In genomic region chrX:57453901-57454300, GRCh38 we compare ENCODE assay signal across 8 cellular contexts.
DNase-seq lines count a peak whose midpoint lies in the region; ATAC-seq, FAIRE-seq and TF ChIP-seq lines count a peak whose summit lies in the region.

No MANE protein-coding gene starts in this region.

- TF ChIP-seq POLR2A in GM12891 (IDR thresholded peaks at IDR 0.05; ENCODE audit: low read depth, low read length) (no peak), H1 (IDR thresholded peaks at IDR 0.05; ENCODE audit: control extremely low read depth in 1 of 2, low read depth in 2 of 2, low read length in 2 of 2) (no peak)

- TF ChIP-seq EP300 in H1 (IDR thresholded peaks at IDR 0.05; ENCODE audit: borderline replicate concordance in 1 of 2, low read depth in 2 of 2, low read length in 2 of 2): no peak

- no peaks in the 10 kb centered on the region for H3K23me2 ChIP-seq in H1 (ENCODE audit: low read depth, low read length)

- FAIRE-seq in GM12891 (lab: Jason Lieb, UNC) (peak; percentile 79), H1 (lab: Jason Lieb, UNC) (peak; percentile 89), small intestine (lab: Jason Lieb, UNC) (no peak)

- CTCF ChIA-PET in H1 (lab: Charles Lee; ENCODE audit: partially characterized antibody): interaction anchor here (0.6 to 2.1 kb wide), 10 partner anchors 10 to 314 kb away, joined by 3 to 9 read pairs (median 4); partner anchors contain the start of gene FAAH2

- H3K4me1 Mint-ChIP-seq in activated T-helper 2 cell treated with anti-CD3 and anti-CD28 coated beads, Interferon-gamma antibody, Interleukin-2, Interleukin-4, amounts not matched to agents 10 μg/mL and 5 μg/mL and 100 μg/mL, durations not matched to agents 14 hours and 24 hours and 36 hours (ENCODE audit: low read depth): peaks cover 3% of the 10 kb centered on the region

- H3K27ac ChIP-seq in H1 (ENCODE audit: low read depth, low read length) (no peak overlapping the region), small intestine (ENCODE audit: low read depth in 1 of 2, low read length in 1 of 2) (no peak overlapping the region)

- H3K9me3 ChIP-seq in H1 (ENCODE audit: insufficient read depth in 2 of 2, low read depth in 1 of 2, low read length in 1 of 2): no peaks in the 10 kb centered on the region
- no peaks in the 10 kb centered on the region for H3K9me3 ChIP-seq in small intestine (ENCODE audit: control insufficient read depth, low read depth)

- no peak overlapping the region for H3K27ac Mint-ChIP-seq in activated T-helper 2 cell treated with anti-CD3 and anti-CD28 coated beads, Interferon-gamma antibody, Interleukin-2, Interleukin-4, amounts not matched to agents 10 μg/mL and 5 μg/mL and 100 μg/mL, durations not matched to agents 14 hours and 24 hours and 36 hours

- 58% methylated on average over 4 of the region's 4 CpGs; no CpG with 5 or more reads in 1 of the 2 experiments for WGBS in H1 (ENCODE audit: extremely low coverage in 1 of 2, insufficient coverage in 1 of 2, insufficient read length in 1 of 2, insufficient replicate concordance in 2 of 2, low coverage in 1 of 2, low lambda C conversion rate in 2 of 2, missing lambda C conversion rate in 1 of 2), 2 experiments
- WGBS in small intestine, 3 donors: 41 to 57% (median 47%) methylated on average over 4 of the region's 4 CpGs

- H2AK5ac ChIP-seq in H1 (ENCODE audit: low read depth, low read length): no peak overlapping the region

- H3K36me3 ChIP-seq in H1 (ENCODE audit: control insufficient read depth in 2 of 4, insufficient read depth in 4 of 4, low read length in 3 of 4): no peaks in the 10 kb centered on the region
- H3K36me3 ChIP-seq in small intestine (ENCODE audit: control insufficient read depth in 2 of 2, insufficient read depth in 2 of 2, low read length in 2 of 2): no peaks in the 10 kb centered on the region

- POLR2A ChIA-PET in H1 (lab: Charles Lee; ENCODE audit: partially characterized antibody): no interaction called here

- H3K14ac ChIP-seq in H1 (ENCODE audit: insufficient read length): no peak overlapping the region

- H3K27me3 ChIP-seq in H1 (replicated peaks in 1 of 4; ENCODE audit: control insufficient read depth in 3 of 4, extremely low read depth in 1 of 4, insufficient read depth in 3 of 4, low read length in 3 of 4): no peaks in the 10 kb centered on the region
- H3K27me3 ChIP-seq in small intestine (ENCODE audit: control insufficient read depth in 2 of 2, insufficient read depth in 2 of 2, low read length in 2 of 2): no peaks in the 10 kb centered on the region

- no peak overlapping the region for H2AFZ ChIP-seq in H1 (ENCODE audit: low read length)

- ATAC-seq in HG02885 (IDR thresholded peaks at IDR 0.05; ENCODE audit: poor library complexity, unreplicated experiment): peak; percentile 95

- H2BK20ac ChIP-seq in H1 (ENCODE audit: low read length): no peak overlapping the region

- peak; percentile 59 to 68 for TF ChIP-seq RAD21 in H1 (IDR thresholded peaks at IDR 0.05 in 1 of 2, conservative IDR thresholded peaks at IDR 0.05 in 1 of 2; ENCODE audit: low read depth in 2 of 2, low read length in 2 of 2)

- no peaks in the 10 kb centered on the region for H3K9me3 Mint-ChIP-seq in activated T-helper 2 cell treated with anti-CD3 and anti-CD28 coated beads, Interferon-gamma antibody, Interleukin-2, Interleukin-4, amounts not matched to agents 10 μg/mL and 5 μg/mL and 100 μg/mL, durations not matched to agents 14 hours and 24 hours and 36 hours

- H3K27me3 Mint-ChIP-seq in activated T-helper 2 cell treated with anti-CD3 and anti-CD28 coated beads, Interferon-gamma antibody, Interleukin-2, Interleukin-4, amounts not matched to agents 10 μg/mL and 5 μg/mL and 100 μg/mL, durations not matched to agents 14 hours and 24 hours and 36 hours (ENCODE audit: low read depth): no peaks in the 10 kb centered on the region

- H3K4me3 ChIP-seq in AG10803 (ENCODE audit: low read length): no peak overlapping the region
- H3K4me3 ChIP-seq in H1 (ENCODE audit: extremely low read depth in 1 of 4, insufficient read depth in 2 of 4, low read depth in 3 of 4, low read length in 4 of 4): no peak overlapping the region
- no peak overlapping the region for H3K4me3 ChIP-seq in small intestine (ENCODE audit: low read depth in 1 of 2, low read length in 2 of 2)

- no peak overlapping the region for H3K9ac ChIP-seq in H1 (replicated peaks in 1 of 4; ENCODE audit: extremely low read depth in 1 of 4, low read depth in 3 of 4, low read length in 3 of 4)

- no peak overlapping the region for H3K56ac ChIP-seq in H1 (replicated peaks; ENCODE audit: insufficient read length, low read depth, low read length)

- no peak overlapping the region for H4K8ac ChIP-seq in H1 (ENCODE audit: extremely low read depth, insufficient read depth, low read length)

- DNase-seq in AG10803 (ENCODE audit: low read depth) (peak; percentile 24), GM12891 (ENCODE audit: insufficient read length, low spot score) (peak; percentile 3), RKO (ENCODE audit: low spot score) (peak; percentile 63), H1 (ENCODE audit: low read depth in 1 of 2, low spot score in 2 of 2) (peak in 1 of 2 experiments; percentile 0), small intestine (peak; percentile 0), A172 (ENCODE audit: low spot score) (no peak)
- no peak for DNase-seq in activated T-helper 2 cell treated with anti-CD3 and anti-CD28 coated beads, Interferon-gamma antibody, Interleukin-2, Interleukin-4, amounts not matched to agents 10 μg/mL and 5 μg/mL and 100 μg/mL, durations not matched to agents 14 hours and 24 hours and 36 hours (ENCODE audit: low spot score)

- no peaks in the 10 kb centered on the region for H3K4me1 ChIP-seq in H1 (replicated peaks in 1 of 4; ENCODE audit: control insufficient read depth in 3 of 4, insufficient read depth in 4 of 4, low read length in 3 of 4)
- H3K4me1 ChIP-seq in small intestine (ENCODE audit: control insufficient read depth in 2 of 2, insufficient read depth in 1 of 2, low read depth in 1 of 2, low read length in 1 of 2): no peaks in the 10 kb centered on the region

- no peak overlapping the region for H2BK12ac ChIP-seq in H1 (ENCODE audit: low read depth, low read length)

- H4K20me1 ChIP-seq in H1 (replicated peaks in 1 of 2; ENCODE audit: control insufficient read depth in 1 of 2, insufficient read depth in 2 of 2, low read length in 2 of 2): no peaks in the 10 kb centered on the region

- H4K5ac ChIP-seq in H1 (ENCODE audit: insufficient read length, low read depth, low read length): no peak overlapping the region

- H2BK120ac ChIP-seq in H1 (replicated peaks; ENCODE audit: low read depth, low read length): no peak overlapping the region

- no peak overlapping the region for H2BK15ac ChIP-seq in H1 (ENCODE audit: low read length)

- H4K91ac ChIP-seq in H1 (replicated peaks; ENCODE audit: insufficient read length, low read length): no peak overlapping the region

- no peak overlapping the region for H3K23ac ChIP-seq in H1 (ENCODE audit: insufficient read length)

- no peaks in the 10 kb centered on the region for H3K36me3 Mint-ChIP-seq in activated T-helper 2 cell treated with anti-CD3 and anti-CD28 coated beads, Interferon-gamma antibody, Interleukin-2, Interleukin-4, amounts not matched to agents 10 μg/mL and 5 μg/mL and 100 μg/mL, durations not matched to agents 14 hours and 24 hours and 36 hours (ENCODE audit: low read depth)

- TF ChIP-seq CTCF in AG10803 (conservative IDR thresholded peaks at IDR 0.05; ENCODE audit: low read length) (peak; percentile 45), H1 (IDR thresholded peaks at IDR 0.05; ENCODE audit: control extremely low read depth in 1 of 3, insufficient read depth in 1 of 3, low read depth in 1 of 3, low read length in 3 of 3) (peak in 2 of 3 experiments; percentile 34 to 54; a peak in 2 of 4 replicates)

- intact Hi-C loops in activated T-helper 2 cell treated with anti-CD3 and anti-CD28 coated beads, Interferon-gamma antibody, Interleukin-2, Interleukin-4, amounts not matched to agents 10 μg/mL and 5 μg/mL and 100 μg/mL, durations not matched to agents 14 hours and 24 hours and 36 hours (cut with micrococcal nuclease): loop anchor here (1.0 to 2.0 kb wide), 2 partner anchors 167 to 298 kb away; partner anchors contain the start of gene FAAH2

- H3K4ac ChIP-seq in H1 (replicated peaks; ENCODE audit: insufficient read length, low read depth, low read length): no peak overlapping the region

- 0 out of 2 replicates have a peak overlapping the region, but pooled peaks have one; percentile 9 for H2BK5ac ChIP-seq in H1 (ENCODE audit: low read depth, low read length)

- no peak overlapping the region for H3K4me2 ChIP-seq in H1 (ENCODE audit: insufficient read depth in 1 of 2, low read depth in 2 of 2, low read length in 2 of 2)

- H3K4me3 Mint-ChIP-seq in activated T-helper 2 cell treated with anti-CD3 and anti-CD28 coated beads, Interferon-gamma antibody, Interleukin-2, Interleukin-4, amounts not matched to agents 10 μg/mL and 5 μg/mL and 100 μg/mL, durations not matched to agents 14 hours and 24 hours and 36 hours (ENCODE audit: low read depth): no peak overlapping the region

- H3K79me1 ChIP-seq in H1 (ENCODE audit: low read depth, low read length): no peaks in the 10 kb centered on the region

- H3K18ac ChIP-seq in H1 (ENCODE audit: extremely low read depth, low read length): no peak overlapping the region

- H3K79me2 ChIP-seq in H1 (ENCODE audit: control insufficient read depth in 1 of 2, insufficient read depth in 2 of 2, low read length in 2 of 2): no peaks in the 10 kb centered on the region

TF ChIP-seq in GM12891, 5 proteins besides CTCF, POLR2A, EP300 and RAD21:
- no peak for TF ChIP-seq TAF1 (IDR thresholded peaks at IDR 0.05; ENCODE audit: low read depth, low read length)
- no peak for TF ChIP-seq PAX5 (IDR thresholded peaks at IDR 0.05; ENCODE audit: insufficient read depth, low read length, severe bottlenecking)
- no peak for TF ChIP-seq POU2F2 (IDR thresholded peaks at IDR 0.05; ENCODE audit: low read depth, low read length)
- no peak for TF ChIP-seq SPI1 (IDR thresholded peaks at IDR 0.05; ENCODE audit: low read depth, low read length)
- no peak for TF ChIP-seq POLR2AphosphoS5 (IDR thresholded peaks at IDR 0.05; ENCODE audit: low read depth, low read length)

TF ChIP-seq in H1, 55 proteins besides CTCF, POLR2A, EP300 and RAD21 (continues in another document):
- TF ChIP-seq USF2 (IDR thresholded peaks at IDR 0.05; ENCODE audit: low read length) (no peak), NRF1 (IDR thresholded peaks at IDR 0.05; ENCODE audit: low read depth, low read length) (no peak), SUZ12 (IDR thresholded peaks at IDR 0.05; ENCODE audit: low read length) (no peak), TCF12 (IDR thresholded peaks at IDR 0.05; ENCODE audit: low read depth, low read length) (no peak), CTBP2 (IDR thresholded peaks at IDR 0.05; ENCODE audit: borderline replicate concordance, insufficient read depth, insufficient read length, low read length) (no peak), BCL11A (IDR thresholded peaks at IDR 0.05; ENCODE audit: low read depth in 2 of 2, low read length in 2 of 2) (no peak)

Comparison
In these comparisons a context has a peak if more than half of its experiments do, and no peak if none do; other contexts are left out.
1. DNase-seq: peak in AG10803 (single experiment), GM12891 (single experiment), RKO (single experiment) and small intestine (single experiment); none in A172 (single experiment) and activated T-helper 2 cell treated with anti-CD3 and anti-CD28 coated beads, Interferon-gamma antibody, Interleukin-2, Interleukin-4, amounts not matched to agents 10 μg/mL and 5 μg/mL and 100 μg/mL, durations not matched to agents 14 hours and 24 hours and 36 hours (single experiment).